In genomic region chr17:51260960-51261958, GRCh38 we compare ENCODE assay signal across 8 cellular contexts. TPM values are rescaled to one million over a fixed set of nuclear protein-coding genes. Genes with fewer than 3 reads are reported as not detected.
DNase-seq lines count a peak whose midpoint lies in the region; ATAC-seq and TF ChIP-seq lines count a peak whose summit lies in the region.

No MANE protein-coding gene starts in this region.

- peak overlapping the region; percentile 68 for H3K4me2 ChIP-seq in neural cell (ENCODE audit: low read length)

- H3K27ac ChIP-seq in neural cell (ENCODE audit: low read length) (peak overlapping the region; percentile 95), subcutaneous abdominal adipose tissue (ENCODE audit: low read depth, low read length) (peak overlapping the region; percentile 97)

- H3K27me3 ChIP-seq in neural cell (ENCODE audit: insufficient read depth, low read depth, low read length) (no peaks in the 10 kb centered on the region), subcutaneous abdominal adipose tissue (ENCODE audit: control insufficient read depth in 5 of 5, insufficient read depth in 4 of 5, low read length in 5 of 5) (peaks cover 0 to 4% (median 0%) of the 10 kb centered on the region in 5 donors)

- peak overlapping the region; percentile 89 for H3K4me3 ChIP-seq in fibroblast of villous mesenchyme (ENCODE audit: low read depth, low read length)
- peak overlapping the region; percentile 97 for H3K4me3 ChIP-seq in neural cell (ENCODE audit: low read length)
- H3K4me3 ChIP-seq in subcutaneous abdominal adipose tissue (ENCODE audit: low read depth in 1 of 5, low read length in 5 of 5), result peak overlapping the region; percentile 70 to 95 (median 85)

- peak; percentile 52 for ATAC-seq in GM19463 (IDR thresholded peaks at IDR 0.05; ENCODE audit: unreplicated experiment)
- peak; percentile 40 for ATAC-seq in HG03565 (IDR thresholded peaks at IDR 0.05; ENCODE audit: unreplicated experiment)
- peak; percentile 65 for ATAC-seq in activated T-helper 17 cell treated with anti-CD3 and anti-CD28 coated beads, Interleukin-2, amount 50 U/mL, for 72 hours (replicated peaks)

- H3F3A ChIP-seq in neural cell (ENCODE audit: insufficient read depth, low read length, poor library complexity, severe bottlenecking), result peaks cover 4% of the 10 kb centered on the region

- H3K4me1 Mint-ChIP-seq in activated T-helper 17 cell treated with anti-CD3 and anti-CD28 coated beads, Interleukin-2, amount 50 U/mL, for 72 hours, result peaks cover 24% of the 10 kb centered on the region

- peak overlapping the region; percentile 50 for H3K27ac Mint-ChIP-seq in activated T-helper 17 cell treated with anti-CD3 and anti-CD28 coated beads, Interleukin-2, amount 50 U/mL, for 72 hours

- peaks cover 10 to 47% (median 37%) of the 10 kb centered on the region in 5 donors for H3K4me1 ChIP-seq in subcutaneous abdominal adipose tissue (ENCODE audit: control insufficient read depth in 5 of 5, insufficient read depth in 5 of 5, low read length in 5 of 5)

- H3K79me2 ChIP-seq in neural cell (replicated peaks; ENCODE audit: insufficient read depth, low read length), result peaks cover 56% of the 10 kb centered on the region

- H4K20me1 ChIP-seq in neural cell (ENCODE audit: insufficient read depth), result no peaks in the 10 kb centered on the region

- H3K27me3 Mint-ChIP-seq in activated T-helper 17 cell treated with anti-CD3 and anti-CD28 coated beads, Interleukin-2, amount 50 U/mL, for 72 hours, result no peaks in the 10 kb centered on the region

- no peak for TF ChIP-seq EP300 in neural cell (conservative IDR thresholded peaks at IDR 0.05; ENCODE audit: poor library complexity, severe bottlenecking)

- no peaks in the 10 kb centered on the region for H3K9me3 Mint-ChIP-seq in activated T-helper 17 cell treated with anti-CD3 and anti-CD28 coated beads, Interleukin-2, amount 50 U/mL, for 72 hours

- H3K36me3 ChIP-seq in neural cell (ENCODE audit: insufficient read depth, low read length) (peaks cover 15% of the 10 kb centered on the region), subcutaneous abdominal adipose tissue (ENCODE audit: control insufficient read depth in 5 of 5, insufficient read depth in 5 of 5, low read length in 5 of 5) (peaks cover under 1 to 6% (median 6%) of the 10 kb centered on the region in 5 donors)

- H3K9me2 ChIP-seq in neural cell (ENCODE audit: insufficient read depth, low read length), result no peaks in the 10 kb centered on the region

- peak; percentile 20 for TF ChIP-seq RAD21 in neural cell (conservative IDR thresholded peaks at IDR 0.05)

- peak overlapping the region; percentile 81 for H3K4me3 Mint-ChIP-seq in activated T-helper 17 cell treated with anti-CD3 and anti-CD28 coated beads, Interleukin-2, amount 50 U/mL, for 72 hours

- peak overlapping the region; percentile 71 for H2AFZ ChIP-seq in neural cell (ENCODE audit: low read depth, low read length)

- peak; percentile 48 for DNase-seq in CMK (ENCODE audit: low read depth)
- DNase-seq in OCI-M1 (lab: John Stamatoyannopoulos, UW), result peak; percentile 73
- DNase-seq in fibroblast of villous mesenchyme (ENCODE audit: low read depth), result peak; percentile 51

- no peaks in the 10 kb centered on the region for H3K9me3 ChIP-seq in neural cell (ENCODE audit: low read length)
- H3K9me3 ChIP-seq in subcutaneous abdominal adipose tissue (ENCODE audit: control insufficient read depth in 5 of 5, low read length in 5 of 5), result no peaks in the 10 kb centered on the region

- TF ChIP-seq CTCF in fibroblast of villous mesenchyme (IDR thresholded peaks at IDR 0.05; ENCODE audit: insufficient read depth, low read depth, low read length), result no peak
- TF ChIP-seq CTCF in neural cell (IDR thresholded peaks at IDR 0.05; ENCODE audit: poor library complexity, severe bottlenecking), result no peak

- peaks cover 89% of the 10 kb centered on the region for H3K36me3 Mint-ChIP-seq in activated T-helper 17 cell treated with anti-CD3 and anti-CD28 coated beads, Interleukin-2, amount 50 U/mL, for 72 hours (ENCODE audit: low read depth)

- H3K9ac ChIP-seq in neural cell (ENCODE audit: low read length) (peak overlapping the region; percentile 98), subcutaneous abdominal adipose tissue (ENCODE audit: low read length in 5 of 5) (peak overlapping the region; percentile 63 to 99 (median 88))

TF ChIP-seq in neural cell, 6 proteins besides CTCF, POLR2A, EP300 and RAD21:
- TF ChIP-seq SMC3 (conservative IDR thresholded peaks at IDR 0.05; ENCODE audit: poor library complexity) (peak; percentile 14), MXI1 (conservative IDR thresholded peaks at IDR 0.05; ENCODE audit: poor library complexity, severe bottlenecking) (no peak), POLR2AphosphoS5 (IDR thresholded peaks at IDR 0.05) (no peak), EZH2 (IDR thresholded peaks at IDR 0.05; ENCODE audit: borderline replicate concordance, insufficient read depth, low read length, poor library complexity, severe bottlenecking) (no peak)

RNA-seq across cellular contexts. Expression of gene UTP18, which starts 0.9 kb away (rescaled TPM):
- total RNA-seq in activated T-helper 17 cell treated with anti-CD3 and anti-CD28 coated beads, Interleukin-2, amount 50 U/mL, for 72 hours, result 10 to 100 TPM; 37.5 to 66.2 TPM
- total RNA-seq in fibroblast of villous mesenchyme, result 29.6 and 44.0 TPM in 2 replicates
- 41.6 and 52.1 TPM in 2 replicates for polyA plus RNA-seq in neural cell
- 44.6 and 46.7 TPM in 2 replicates for polyA minus RNA-seq in neural cell

RNA-seq across cellular contexts. Expression of gene MBTD1, which starts 1.4 kb away (rescaled TPM):
- 10 to 100 TPM; 10.7 to 17.2 TPM for total RNA-seq in activated T-helper 17 cell treated with anti-CD3 and anti-CD28 coated beads, Interleukin-2, amount 50 U/mL, for 72 hours
- 9.7 and 15.1 TPM in 2 replicates for total RNA-seq in fibroblast of villous mesenchyme
- 59.7 and 70.0 TPM in 2 replicates for polyA plus RNA-seq in neural cell
- polyA minus RNA-seq in neural cell, result 84.2 and 96.8 TPM in 2 replicates

Comparison
In these comparisons a context has a peak if more than half of its experiments do, and no peak if none do; other contexts are left out.
1. Peak in every context shown above with its lines: DNase-seq, ATAC-seq, H3K4me3 ChIP-seq and H3K27ac ChIP-seq.